21 cellular contexts compared by ENCODE assay signal in genomic region chr3:53244281-53244680, GRCh38. TPM values are rescaled to one million over a fixed set of nuclear protein-coding genes. Genes with fewer than 3 reads are reported as not detected.
A peak's percentile ranks its signal among the peaks of the same experiment; 100 is the strongest.
DNase-seq lines count a peak whose midpoint lies in the region; ATAC-seq, FAIRE-seq and TF ChIP-seq lines count a peak whose summit lies in the region.
"Had no signal": no experiment of that assay in that cellular context is flagged by ENCODE, and none has a peak within 500 bp of the region (broad histone marks: within the 10 kb centered on the region; RNA-seq: fewer than 3 reads in every experiment).

No MANE protein-coding gene starts in this region.

- no peak for ATAC-seq in GM23338
- ATAC-seq in pancreas: peak; percentile 51 to 82 (median 62)
- ATAC-seq: activated naive CD4-positive, alpha-beta T cell treated with anti-CD3 and anti-CD28 coated beads, Interleukin-2, amount 50 U/mL, for 72 hours had no signal

- H3K27me3 ChIP-seq in GM23338 (ENCODE audit: insufficient read depth): no peaks in the 10 kb centered on the region
- H3K27me3 ChIP-seq in right atrium auricular region: no peaks in the 10 kb centered on the region
- H3K27me3 ChIP-seq in pancreas: no peaks in the 10 kb centered on the region
- H3K27me3 ChIP-seq: colonic mucosa, heart right ventricle, ovary had no signal

- peak overlapping the region; percentile 67 for H3K4me2 ChIP-seq in GM23338

- peaks cover 100% of the 10 kb centered on the region for H3K79me2 ChIP-seq in GM23338 (replicated peaks; ENCODE audit: insufficient read depth)

- peaks cover 67% of the 10 kb centered on the region for H3K4me1 Mint-ChIP-seq in GM23338

- no peak overlapping the region; the same call in 2 of the 3 replicates for H3K4me3 Mint-ChIP-seq in GM23338

- intact Hi-C loops in pancreas (cut with DNase I): no loop called here

- H3K9me3 ChIP-seq in right atrium auricular region (no peaks in the 10 kb centered on the region), pancreas (no peaks in the 10 kb centered on the region)
- H3K9me3 ChIP-seq: colonic mucosa, HAP-1, ovary, thoracic aorta had no signal

- no peak for FAIRE-seq in pancreas (lab: Jason Lieb, UNC)
- FAIRE-seq: endometrium, GM12892 had no signal

- TF ChIP-seq CTCF in GM23338 (conservative IDR thresholded peaks at IDR 0.05; ENCODE audit: low read depth in 2 of 2) (no peak), VCaP (conservative IDR thresholded peaks at IDR 0.05) (no peak), right atrium auricular region (IDR thresholded peaks at IDR 0.05) (no peak), pancreas (IDR thresholded peaks at IDR 0.05) (no peak)

- H3K4me3 ChIP-seq in GM23338 (0 out of 2 replicates have a peak overlapping the region, but pooled peaks have one; percentile 9), right atrium auricular region (no peak overlapping the region), pancreas (no peak overlapping the region)
- H3K4me3 ChIP-seq: colonic mucosa, HAP-1, heart right ventricle, ovary, thoracic aorta had no signal

- WGBS in pancreas, 2 donors: 42 to 45% methylated on average over 8 of the region's 8 CpGs

- H3K9me3 Mint-ChIP-seq in GM23338: no peaks in the 10 kb centered on the region
- H3K9me3 Mint-ChIP-seq: activated naive CD4-positive, alpha-beta T cell treated with anti-CD3 and anti-CD28 coated beads, Interleukin-2, amount 50 U/mL, for 72 hours had no signal

- peaks cover 29% of the 10 kb centered on the region for H3F3A ChIP-seq in GM23338 (replicated peaks; ENCODE audit: low read depth)

- peaks cover 98% of the 10 kb centered on the region for H4K20me1 ChIP-seq in GM23338 (replicated peaks; ENCODE audit: insufficient read depth)

- H3K4me1 ChIP-seq in GM23338 (ENCODE audit: insufficient read depth) (peaks cover 61% of the 10 kb centered on the region), right atrium auricular region (peaks cover 0 to 59% of the 10 kb centered on the region in 2 donors), pancreas (peaks cover 28 to 46% (median 31%) of the 10 kb centered on the region in 3 donors)
- H3K4me1 ChIP-seq: colonic mucosa had no signal

- no peaks in the 10 kb centered on the region for H3K9me2 ChIP-seq in GM23338 (ENCODE audit: insufficient read depth)

- H3K27ac ChIP-seq in GM23338 (ENCODE audit: low read depth) (peak overlapping the region; percentile 63), VCaP (peak overlapping the region; percentile 32; the same call in 1 of the 2 replicates), right atrium auricular region (peak overlapping the region; percentile 23 to 26), pancreas (peak overlapping the region in 2 of 4 donors; percentile 15 to 59)
- H3K27ac ChIP-seq: colonic mucosa, ovary had no signal

- peaks cover 5% of the 10 kb centered on the region for H3K27me3 Mint-ChIP-seq in GM23338 (ENCODE audit: insufficient read depth, low read depth, poor library complexity)

- H3K36me3 ChIP-seq in GM23338 (ENCODE audit: insufficient read depth) (peaks cover 32% of the 10 kb centered on the region), right atrium auricular region (peaks cover 37% of the 10 kb centered on the region), pancreas (peaks cover 0 to 13% (median 0%) of the 10 kb centered on the region in 3 donors)
- H3K36me3 ChIP-seq: ovary had no signal

- H3K36me3 Mint-ChIP-seq in GM23338 (ENCODE audit: low read depth): peaks cover 80% of the 10 kb centered on the region

- DNase-seq in GM23338 (ENCODE audit: low spot score) (no peak), right atrium auricular region (ENCODE audit: low spot score) (no peak), pancreas (peak in 3 of 6 donors; percentile 31 to 54 (median 53)), cerebellar cortex (ENCODE audit: low spot score) (no peak), middle frontal gyrus (ENCODE audit: extremely low spot score, low spot score) (no peak), activated T-cell treated with anti-CD3 and anti-CD28 coated beads for 4 hours (no peak), NCI-H2227 (lab: John Stamatoyannopoulos, UW; ENCODE audit: unreplicated experiment) (no peak)
- DNase-seq: colonic mucosa, DMS79, heart right ventricle, NCI-H1417 treated with DMSO at 0.1 percent for 48 hours, NCI-H2107, NCI-H510A treated with DMSO at 0.1 percent for 48 hours, ovary, RPMI8226 had no signal

- H3K27ac Mint-ChIP-seq in GM23338: no peak overlapping the region
- H3K27ac Mint-ChIP-seq: activated naive CD4-positive, alpha-beta T cell treated with anti-CD3 and anti-CD28 coated beads, Interleukin-2, amount 50 U/mL, for 72 hours had no signal

- H2AFZ ChIP-seq in GM23338: no peak overlapping the region

TF ChIP-seq in GM23338, 12 proteins besides CTCF, POLR2A, EP300 and RAD21:
- TF ChIP-seq EZH2 (IDR thresholded peaks at IDR 0.05; ENCODE audit: low read depth, unreplicated experiment): no peak
- no peak for TF ChIP-seq CREB1 (CRISPR knock-in tag; IDR thresholded peaks at IDR 0.05; ENCODE audit: low read depth)
- no peak for TF ChIP-seq NANOG (IDR thresholded peaks at IDR 0.05; ENCODE audit: borderline replicate concordance)
- no peak for TF ChIP-seq STAT1 (IDR thresholded peaks at IDR 0.05; ENCODE audit: unreplicated experiment)
- no peak for TF ChIP-seq EZH2phosphoT487 (IDR thresholded peaks at IDR 0.05; ENCODE audit: unreplicated experiment)
- no peak for TF ChIP-seq POLR2AphosphoS5 (IDR thresholded peaks at IDR 0.05; ENCODE audit: low read depth)
- no peak for TF ChIP-seq ZNF114 (CRISPR knock-in tag; IDR thresholded peaks at IDR 0.05)
TF ChIP-seq in GM23338: peak in this region for 0.

RNA-seq across cellular contexts. Expression of gene TKT, which starts 11.5 kb away (rescaled TPM):
- total RNA-seq in GM23338 (2014; rRNA removed; shearing (Covaris generic)): 1,229 and 1,411 TPM in 2 replicates
- polyA plus RNA-seq in GM23338 (2016; fragmentation: Nextera tagmentation; extraction: Ambion mirVana): 584 and 604 TPM in 2 replicates
- 10 to 100 TPM; 48.8 to 62.8 TPM for total RNA-seq in right atrium auricular region
- total RNA-seq in pancreas: 100 to 1,000 TPM; 153 to 306 (median 208) TPM
- polyA plus RNA-seq in pancreas: 100 to 1,000 TPM; 114 to 122 TPM
